31 cellular contexts compared by ENCODE assay signal in the genomic region with DNA sequence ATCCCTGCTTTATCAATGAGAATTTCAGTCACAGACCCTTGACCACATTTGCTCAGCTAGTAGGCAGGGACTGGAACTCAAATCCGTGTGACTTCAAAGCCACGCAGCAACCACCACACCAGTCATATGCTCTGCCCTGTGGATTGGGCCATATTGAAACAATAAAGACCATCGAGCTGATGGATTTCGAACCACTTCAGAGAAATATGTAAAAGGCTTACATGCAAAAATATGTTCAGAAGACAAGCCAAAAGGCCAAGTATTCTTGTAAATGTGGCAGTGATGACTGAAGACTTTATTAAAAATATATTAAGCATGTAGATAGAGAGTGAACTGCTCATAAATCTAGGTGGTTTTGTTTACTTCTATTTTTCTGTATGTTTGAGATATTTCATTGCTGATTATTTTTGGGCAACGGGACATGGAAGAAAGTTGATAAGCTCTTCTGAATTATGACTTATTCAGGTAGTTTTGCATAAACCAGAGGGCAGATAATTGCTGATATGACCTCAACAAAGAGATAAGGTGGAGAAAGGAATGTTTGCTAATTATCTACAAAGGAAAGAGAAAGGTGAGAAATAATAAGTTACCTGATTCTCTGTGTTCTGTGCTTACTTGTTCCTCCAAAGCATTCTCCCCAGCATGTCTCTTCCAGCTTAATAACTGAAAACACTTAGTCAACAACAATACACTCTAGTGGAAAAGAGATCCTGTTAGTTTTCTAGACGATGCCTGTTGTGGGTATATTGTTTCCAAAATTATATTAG.
"Had no signal": no experiment of that assay in that cellular context is flagged by ENCODE, and none has a peak within 500 bp of the region (broad histone marks: within the 10 kb centered on the region; RNA-seq: fewer than 3 reads in every experiment).

No MANE protein-coding gene starts in this region.

- H3K36me3 ChIP-seq: cardiac muscle cell, colonic mucosa, esophagus muscularis mucosa had no signal

- H3K27ac ChIP-seq: cardiac muscle cell, colonic mucosa, esophagus muscularis mucosa had no signal

- H3K36me3 Mint-ChIP-seq: activated CD4-positive, alpha-beta memory T cell treated with anti-CD3 and anti-CD28 coated beads for 36 hours; activated CD8-positive, alpha-beta memory T cell treated with anti-CD3 and anti-CD28 coated beads, Interleukin-2, amount 10 ng/mL, durations not matched to agents 7 days and 5 days; activated naive CD4-positive, alpha-beta T cell treated with anti-CD3 and anti-CD28 coated beads, Interleukin-2, amount 10 ng/mL, durations not matched to agents 7 days and 5 days had no signal

- H3K4me1 ChIP-seq: colonic mucosa had no signal

- H3K9me3 ChIP-seq: colonic mucosa, esophagus muscularis mucosa had no signal

- H3K27ac Mint-ChIP-seq: activated CD4-positive, alpha-beta memory T cell treated with anti-CD3 and anti-CD28 coated beads for 36 hours; activated CD4-positive, alpha-beta T cell treated with anti-CD3 and anti-CD28 coated beads for 36 hours; activated CD4-positive, alpha-beta T cell treated with anti-CD3 and anti-CD28 coated beads, Interleukin-2, amount 10 ng/mL, durations not matched to agents 24 days and 14 days; activated CD8-positive, alpha-beta memory T cell treated with anti-CD3 and anti-CD28 coated beads, Interleukin-2, amount 10 ng/mL, durations not matched to agents 7 days and 5 days; activated CD8-positive, alpha-beta T cell treated with anti-CD3 and anti-CD28 coated beads, Interleukin-2, amount 10 ng/mL, durations not matched to agents 7 days and 5 days; activated naive CD4-positive, alpha-beta T cell treated with anti-CD3 and anti-CD28 coated beads, Interleukin-2, amount 10 ng/mL, durations not matched to agents 7 days and 5 days; activated naive CD4-positive, alpha-beta T cell treated with anti-CD3 and anti-CD28 coated beads, Interleukin-2, amount 50 U/mL, for 72 hours; activated naive CD8-positive, alpha-beta T cell treated with anti-CD3 and anti-CD28 coated beads, Interleukin-2, amount 10 ng/mL, durations not matched to agents 7 days and 5 days; activated T-helper 1 cell treated with anti-CD3 and anti-CD28 coated beads, Interleukin-12 subunit alpha, Interleukin-12 subunit beta, Interleukin-2, Interleukin-4 antibody, amounts not matched to agents 30 ng/mL and 10 ng/mL and 1 ng/mL, durations not matched to agents 14 hours and 24 hours and 36 hours; endodermal cell had no signal

- H3K27me3 ChIP-seq: cardiac muscle cell, colonic mucosa, esophagus muscularis mucosa had no signal

- H3K4me3 Mint-ChIP-seq: activated CD4-positive, alpha-beta memory T cell treated with anti-CD3 and anti-CD28 coated beads for 36 hours; activated CD4-positive, alpha-beta T cell treated with anti-CD3 and anti-CD28 coated beads for 36 hours; activated CD4-positive, alpha-beta T cell treated with anti-CD3 and anti-CD28 coated beads, Interleukin-2, amount 10 ng/mL, durations not matched to agents 24 days and 14 days; activated CD8-positive, alpha-beta memory T cell treated with anti-CD3 and anti-CD28 coated beads, Interleukin-2, amount 10 ng/mL, durations not matched to agents 7 days and 5 days; activated CD8-positive, alpha-beta T cell treated with anti-CD3 and anti-CD28 coated beads, Interleukin-2, amount 10 ng/mL, durations not matched to agents 7 days and 5 days; activated naive CD4-positive, alpha-beta T cell treated with anti-CD3 and anti-CD28 coated beads, Interleukin-2, amount 10 ng/mL, durations not matched to agents 7 days and 5 days; activated naive CD8-positive, alpha-beta T cell treated with anti-CD3 and anti-CD28 coated beads, Interleukin-2, amount 10 ng/mL, durations not matched to agents 7 days and 5 days; activated T-helper 1 cell treated with anti-CD3 and anti-CD28 coated beads, Interleukin-12 subunit alpha, Interleukin-12 subunit beta, Interleukin-2, Interleukin-4 antibody, amounts not matched to agents 30 ng/mL and 10 ng/mL and 1 ng/mL, durations not matched to agents 14 hours and 24 hours and 36 hours; endodermal cell had no signal

- DNase-seq: activated CD4-positive, alpha-beta memory T cell treated with anti-CD3 and anti-CD28 coated beads for 36 hours; activated CD4-positive, alpha-beta T cell treated with anti-CD3 and anti-CD28 coated beads for 36 hours; activated CD4-positive, CD25-positive, alpha-beta regulatory T cell; activated CD4-positive, CD25-positive, alpha-beta regulatory T cell treated with anti-CD3 and anti-CD28 coated beads, Interleukin-2, amount 50 U/mL, for 72 hours; activated CD8-positive, alpha-beta memory T cell treated with anti-CD3 and anti-CD28 coated beads, Interleukin-2, amount 10 ng/mL, durations not matched to agents 7 days and 5 days; activated CD8-positive, alpha-beta memory T cell treated with anti-CD3 and anti-CD28 coated beads, Interleukin-2, amount 50 U/mL, for 4 hours; activated CD8-positive, alpha-beta T cell treated with anti-CD3 and anti-CD28 coated beads, Interleukin-2, amount 10 ng/mL, durations not matched to agents 7 days and 5 days; activated gamma-delta T cell; activated naive CD4-positive, alpha-beta T cell; activated naive CD4-positive, alpha-beta T cell treated with anti-CD3 and anti-CD28 coated beads, Interleukin-2, amount 10 ng/mL, durations not matched to agents 7 days and 5 days; activated naive CD8-positive, alpha-beta T cell treated with anti-CD3 and anti-CD28 coated beads, Interleukin-2, amount 10 ng/mL, durations not matched to agents 7 days and 5 days; activated T-cell treated with anti-CD3 and anti-CD28 coated beads, Interleukin-2, amount 50 U/mL, for 1 hour; activated T-cell treated with anti-CD3 and anti-CD28 coated beads, Interleukin-2, amount 50 U/mL, for 48 hours; amniotic stem cell; anterior cingulate cortex; central memory CD4-positive, alpha-beta T cell; cerebellar nuclear complex; colonic mucosa; effector CD8-positive, alpha-beta T cell; endodermal cell; erythroblast; foreskin melanocyte; head of caudate nucleus; hypothalamus; T-helper 1 cell had no signal

- FAIRE-seq: astrocyte had no signal

- H3K9me3 Mint-ChIP-seq: activated CD4-positive, alpha-beta memory T cell treated with anti-CD3 and anti-CD28 coated beads for 36 hours; activated CD4-positive, alpha-beta T cell treated with anti-CD3 and anti-CD28 coated beads, Interleukin-2, amount 10 ng/mL, durations not matched to agents 24 days and 14 days; activated naive CD4-positive, alpha-beta T cell treated with anti-CD3 and anti-CD28 coated beads, Interleukin-2, amount 10 ng/mL, durations not matched to agents 7 days and 5 days; activated naive CD4-positive, alpha-beta T cell treated with anti-CD3 and anti-CD28 coated beads, Interleukin-2, amount 50 U/mL, for 72 hours; activated naive CD8-positive, alpha-beta T cell treated with anti-CD3 and anti-CD28 coated beads, Interleukin-2, amount 10 ng/mL, durations not matched to agents 7 days and 5 days; activated T-helper 1 cell treated with anti-CD3 and anti-CD28 coated beads, Interleukin-12 subunit alpha, Interleukin-12 subunit beta, Interleukin-2, Interleukin-4 antibody, amounts not matched to agents 30 ng/mL and 10 ng/mL and 1 ng/mL, durations not matched to agents 14 hours and 24 hours and 36 hours; endodermal cell had no signal

- H3K4me3 ChIP-seq: cardiac muscle cell, colonic mucosa, esophagus muscularis mucosa had no signal

- ATAC-seq: activated CD4-positive, alpha-beta T cell treated with anti-CD3 and anti-CD28 coated beads for 36 hours; activated CD8-positive, alpha-beta memory T cell treated with anti-CD3 and anti-CD28 coated beads, Interleukin-2, amount 10 ng/mL, durations not matched to agents 7 days and 5 days; activated CD8-positive, alpha-beta T cell treated with anti-CD3 and anti-CD28 coated beads, Interleukin-2, amount 10 ng/mL, durations not matched to agents 7 days and 5 days; activated naive CD4-positive, alpha-beta T cell treated with anti-CD3 and anti-CD28 coated beads, Interleukin-2, amount 50 U/mL, for 72 hours had no signal
